Comparison of ENCODE assay signal across 8 cellular contexts in genomic region chr14:93331375-93332031, GRCh38. TPM values are rescaled to one million over a fixed set of nuclear protein-coding genes. Genes with fewer than 3 reads are reported as not detected.
DNase-seq lines count a peak whose midpoint lies in the region; ATAC-seq lines count a peak whose summit lies in the region.

No MANE protein-coding gene starts in this region.

- H3K9ac ChIP-seq in HUES6 (ENCODE audit: low read length) (peak overlapping the region; percentile 89), adipocyte (ENCODE audit: low read length) (peak overlapping the region; percentile 92), iPS-20b (ENCODE audit: low read depth, low read length) (peak overlapping the region; percentile 67; the same call in 1 of the 2 replicates)

- H3K27me3 ChIP-seq in HUES6 (ENCODE audit: control insufficient read depth, insufficient read depth, low read length) (no peaks in the 10 kb centered on the region), adipocyte (replicated peaks; ENCODE audit: control insufficient read depth, insufficient read depth, low read length) (no peaks in the 10 kb centered on the region), iPS-20b (ENCODE audit: insufficient read depth, low read length) (no peaks in the 10 kb centered on the region)

- H3K36me3 ChIP-seq in HUES6 (ENCODE audit: control insufficient read depth, insufficient read depth, low read length) = no peaks in the 10 kb centered on the region
- H3K36me3 ChIP-seq in adipocyte (ENCODE audit: control insufficient read depth, insufficient read depth, low read length, severe bottlenecking) = no peaks in the 10 kb centered on the region
- no peaks in the 10 kb centered on the region for H3K36me3 ChIP-seq in iPS-20b (ENCODE audit: insufficient read depth, low read depth, low read length)

- no peaks in the 10 kb centered on the region for H3K9me3 Mint-ChIP-seq in stimulated activated naive B cell treated with anti-CD40 and anti-IgM and Interleukin-4, amounts not matched to agents 10 μg/mL and 1 μg/mL and 100 μg/mL, for 72 hours

- peak overlapping the region; percentile 85 to 96 for H3K4me3 Mint-ChIP-seq in stimulated activated naive B cell treated with anti-CD40 and anti-IgM and Interleukin-4, amounts not matched to agents 10 μg/mL and 1 μg/mL and 100 μg/mL, for 72 hours

- DNase-seq in adipocyte (ENCODE audit: low read depth) (no peak), NCI-H1436 (lab: John Stamatoyannopoulos, UW) (no peak), cerebellum (ENCODE audit: low spot score) (no peak), NAMALWA (ENCODE audit: low spot score) (no peak)
- DNase-seq in stimulated activated naive B cell treated with anti-CD40 and anti-IgM and Interleukin-4, amounts not matched to agents 10 μg/mL and 1 μg/mL and 100 μg/mL, for 72 hours = no peak

- peak overlapping the region; percentile 91 for H3K27ac Mint-ChIP-seq in stimulated activated naive B cell treated with anti-CD40 and anti-IgM and Interleukin-4, amounts not matched to agents 10 μg/mL and 1 μg/mL and 100 μg/mL, for 72 hours

- peaks cover 29 to 69% of the 10 kb centered on the region in 2 donors for H3K4me1 Mint-ChIP-seq in stimulated activated naive B cell treated with anti-CD40 and anti-IgM and Interleukin-4, amounts not matched to agents 10 μg/mL and 1 μg/mL and 100 μg/mL, for 72 hours

- H3K4me1 ChIP-seq in HUES6 (ENCODE audit: control insufficient read depth, insufficient read depth, low read length) (peaks cover 24% of the 10 kb centered on the region), adipocyte (ENCODE audit: control insufficient read depth, insufficient read depth, low read length) (peaks cover 26% of the 10 kb centered on the region), iPS-20b (ENCODE audit: insufficient read depth, low read length) (peaks cover 8% of the 10 kb centered on the region; the same call in 1 of the 2 replicates)

- no peaks in the 10 kb centered on the region for H3K27me3 Mint-ChIP-seq in stimulated activated naive B cell treated with anti-CD40 and anti-IgM and Interleukin-4, amounts not matched to agents 10 μg/mL and 1 μg/mL and 100 μg/mL, for 72 hours

- peak overlapping the region; percentile 95 for H3K4me3 ChIP-seq in HUES6 (ENCODE audit: low read depth, low read length)
- H3K4me3 ChIP-seq in adipocyte (ENCODE audit: low read length) = peak overlapping the region; percentile 96
- H3K4me3 ChIP-seq in iPS-20b (ENCODE audit: low read length) = peak overlapping the region; percentile 75

- H3K9me3 ChIP-seq in HUES6 (ENCODE audit: control insufficient read depth, insufficient read depth, low read depth, low read length) (no peaks in the 10 kb centered on the region), adipocyte (ENCODE audit: control insufficient read depth, low read length) (no peaks in the 10 kb centered on the region), iPS-20b (ENCODE audit: insufficient read depth, low read depth, low read length) (no peaks in the 10 kb centered on the region)

- H3K36me3 Mint-ChIP-seq in stimulated activated naive B cell treated with anti-CD40 and anti-IgM and Interleukin-4, amounts not matched to agents 10 μg/mL and 1 μg/mL and 100 μg/mL, for 72 hours = peaks cover 3% of the 10 kb centered on the region in 2 donors

- H3K27ac ChIP-seq in HUES6 (ENCODE audit: low read depth, low read length) (peak overlapping the region; percentile 85; the same call in 1 of the 2 replicates), iPS-20b (ENCODE audit: low read length) (no peak overlapping the region)

- no peak for ATAC-seq in stimulated activated naive B cell treated with anti-CD40 and anti-IgM and Interleukin-4, amounts not matched to agents 10 μg/mL and 1 μg/mL and 100 μg/mL, for 72 hours (replicated peaks)
- ATAC-seq in HG03520 (IDR thresholded peaks at IDR 0.05; ENCODE audit: unreplicated experiment) = no peak

RNA-seq across cellular contexts. Expression of gene BTBD7, which starts 1.3 kb away (rescaled TPM):
- 42.2 TPM for total RNA-seq in cerebellum

RNA-seq across cellular contexts. Expression of gene COX8C, which starts 15.5 kb away (rescaled TPM):
- total RNA-seq in cerebellum = not detected
